ENCODE assay signal across 1 cellular context in the genomic region with DNA sequence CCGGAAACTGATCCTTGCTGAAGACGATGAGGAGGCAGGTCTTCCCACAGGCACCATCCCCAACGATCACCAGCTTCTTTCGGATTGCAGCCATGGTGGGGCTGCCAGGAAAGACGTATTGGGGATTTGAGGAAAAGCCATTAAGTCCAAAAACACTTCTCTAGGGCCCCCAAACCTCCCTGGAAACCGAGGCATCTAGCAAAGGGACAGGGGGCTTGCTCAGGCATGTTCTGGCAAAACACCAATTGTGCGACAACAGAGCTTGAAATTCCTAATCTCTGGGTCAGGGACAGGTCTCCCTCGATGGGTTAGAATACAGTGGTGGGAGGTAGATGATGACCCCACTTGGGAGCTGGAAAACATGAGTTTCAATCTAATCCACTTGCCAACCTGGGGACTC.
TF ChIP-seq lines count a peak whose summit lies in the region.

No MANE protein-coding gene starts in this region.

TF ChIP-seq in HepG2, 621 proteins besides CTCF, POLR2A, EP300 and RAD21:
- TF ChIP-seq MAZ (IDR thresholded peaks at IDR 0.05; ENCODE audit: borderline replicate concordance, low read depth, low read length) (no peak), MAZ (CRISPR knock-in tag; IDR thresholded peaks at IDR 0.05; ENCODE audit: low read depth) (no peak)
